Comparison of ENCODE assay signal across 17 cellular contexts in the genomic region with DNA sequence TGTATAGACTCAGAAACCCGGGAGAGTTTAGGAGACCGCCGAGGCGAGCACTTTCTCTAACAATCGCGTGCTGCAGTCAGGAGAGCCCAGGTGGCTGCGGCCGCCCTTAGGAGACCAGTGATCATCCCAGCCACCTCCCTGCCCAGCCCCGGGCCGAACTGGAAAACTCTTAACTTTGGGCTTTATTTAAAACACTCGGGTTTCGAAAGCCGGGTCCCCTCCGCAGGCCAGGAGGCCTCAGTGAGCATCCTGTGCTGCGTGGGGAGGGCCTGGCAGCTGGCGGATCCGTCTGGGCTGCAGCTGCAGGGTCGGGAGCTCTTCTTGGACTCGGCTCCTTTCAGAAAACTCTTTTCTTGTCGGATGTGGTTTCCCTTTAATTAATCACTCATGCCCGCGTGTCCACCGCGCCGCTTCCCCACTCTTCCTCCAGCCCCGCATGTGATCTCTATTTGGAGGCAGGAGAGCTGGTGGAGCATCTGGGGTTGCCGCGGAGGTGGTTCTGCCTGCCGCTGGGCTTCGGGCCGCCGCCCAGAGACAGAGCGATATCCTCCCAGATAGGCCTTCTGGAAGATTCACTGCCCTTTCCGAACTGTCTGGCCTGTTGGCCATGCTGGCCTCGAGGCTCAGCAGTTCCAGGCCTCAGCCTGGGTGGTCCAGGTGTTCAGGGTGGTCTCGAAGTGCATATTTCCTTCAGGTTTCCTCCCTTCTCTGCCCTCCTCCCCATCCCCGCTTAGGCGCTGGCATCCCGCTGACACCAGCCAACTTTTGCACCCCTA. TPM values are rescaled to one million over a fixed set of nuclear protein-coding genes. Genes with fewer than 3 reads are reported as not detected.
DNase-seq lines count a peak whose midpoint lies in the region; ATAC-seq, FAIRE-seq and TF ChIP-seq lines count a peak whose summit lies in the region.
"Had no signal": no experiment of that assay in that cellular context is flagged by ENCODE, and none has a peak within 500 bp of the region (broad histone marks: within the 10 kb centered on the region; RNA-seq: fewer than 3 reads in every experiment).

No MANE protein-coding gene starts in this region.

- peak overlapping the region; percentile 63 for H3K4me3 Mint-ChIP-seq in nephron progenitor cell
- H3K4me3 Mint-ChIP-seq: T-helper 2 cell treated with Interferon-gamma antibody and Interleukin-4, amounts not matched to agents 5 μg/mL and 100 μg/mL, for 36 hours had no signal

- H4K20me1 ChIP-seq in BLaER1 (peaks cover 6% of the 10 kb centered on the region; the same call in 1 of the 2 replicates), H1 (replicated peaks in 1 of 2; ENCODE audit: control insufficient read depth in 1 of 2, insufficient read depth in 2 of 2, low read length in 2 of 2) (peaks cover 7 to 8% of the 10 kb centered on the region in 2 experiments)

- no peak overlapping the region for H3K14ac ChIP-seq in H1 (ENCODE audit: insufficient read length)

- no peaks in the 10 kb centered on the region for H3K36me3 Mint-ChIP-seq in nephron progenitor cell (ENCODE audit: low read depth)
- H3K36me3 Mint-ChIP-seq: brain had no signal

- peak in 1 of 2 experiments; percentile 66 for DNase-seq in H1 (ENCODE audit: low read depth in 1 of 2, low spot score in 2 of 2)
- peak; percentile 47 for DNase-seq in nephron progenitor cell
- DNase-seq in ovary: no peak
- DNase-seq in hypothalamus (lab: John Stamatoyannopoulos, UW): no peak
- DNase-seq in BE2C: no peak
- DNase-seq: Caco-2, KG1, NCI-H2107, PC-9 had no signal

- H3K4me3 ChIP-seq in BLaER1: 0 out of 2 replicates have a peak overlapping the region, but pooled peaks have one; percentile 6
- peak overlapping the region; percentile 55 for H3K4me3 ChIP-seq in HUES48 (ENCODE audit: low read depth, low read length)
- H3K4me3 ChIP-seq in H1 (ENCODE audit: extremely low read depth in 1 of 4, insufficient read depth in 2 of 4, low read depth in 3 of 4, low read length in 4 of 4): peak overlapping the region; percentile 6 to 62 (median 24); a peak in 5 of 8 replicates
- no peak overlapping the region for H3K4me3 ChIP-seq in ovary
- H3K4me3 ChIP-seq in BE2C (ENCODE audit: low read depth, low read length): no peak overlapping the region
- H3K4me3 ChIP-seq: PC-9 had no signal

- H3K27me3 ChIP-seq in BLaER1 (peaks cover 40% of the 10 kb centered on the region), HUES48 (ENCODE audit: control insufficient read depth, insufficient read depth, low read length) (peaks cover 99% of the 10 kb centered on the region), H1 (replicated peaks in 1 of 4; ENCODE audit: control insufficient read depth in 3 of 4, extremely low read depth in 1 of 4, insufficient read depth in 3 of 4, low read length in 3 of 4) (peaks cover 57 to 93% (median 82%) of the 10 kb centered on the region in 4 experiments), ovary (no peaks in the 10 kb centered on the region), BE2C (peaks cover 81% of the 10 kb centered on the region)

- H4K8ac ChIP-seq in H1 (ENCODE audit: extremely low read depth, insufficient read depth, low read length): no peak overlapping the region

- H3K23ac ChIP-seq in H1 (ENCODE audit: insufficient read length): no peak overlapping the region

- H3K36me3 ChIP-seq in BLaER1: no peaks in the 10 kb centered on the region
- H3K36me3 ChIP-seq in HUES48 (ENCODE audit: control insufficient read depth, insufficient read depth, low read length): no peaks in the 10 kb centered on the region
- H3K36me3 ChIP-seq in H1 (ENCODE audit: control insufficient read depth in 2 of 4, insufficient read depth in 4 of 4, low read length in 3 of 4): no peaks in the 10 kb centered on the region; a peak in 1 of 8 replicates
- H3K36me3 ChIP-seq in ovary: no peaks in the 10 kb centered on the region
- H3K36me3 ChIP-seq in BE2C: no peaks in the 10 kb centered on the region

- H3K56ac ChIP-seq in H1 (replicated peaks; ENCODE audit: insufficient read length, low read depth, low read length): no peak overlapping the region

- H3K27ac ChIP-seq in BLaER1 (no peak overlapping the region), HUES48 (ENCODE audit: low read depth, low read length) (no peak overlapping the region), H1 (ENCODE audit: low read depth, low read length) (no peak overlapping the region), ovary (no peak overlapping the region)
- H3K27ac ChIP-seq: PC-9 had no signal

- no peak overlapping the region for H3K9ac ChIP-seq in BLaER1
- H3K9ac ChIP-seq in HUES48 (ENCODE audit: low read depth, low read length): no peak overlapping the region
- H3K9ac ChIP-seq in H1 (replicated peaks in 1 of 4; ENCODE audit: extremely low read depth in 1 of 4, low read depth in 3 of 4, low read length in 3 of 4): no peak overlapping the region

- WGBS in H1 (ENCODE audit: extremely low coverage in 1 of 2, insufficient coverage in 1 of 2, insufficient read length in 1 of 2, insufficient replicate concordance in 2 of 2, low coverage in 1 of 2, low lambda C conversion rate in 2 of 2, missing lambda C conversion rate in 1 of 2), 2 experiments: 3% methylated on average over 36 of the region's 39 CpGs; no CpG with 5 or more reads in 1 of the 2 experiments
- WGBS in ovary, 3 donors: 19 to 40% (median 20%) methylated on average over 39 of the region's 39 CpGs

- H2BK15ac ChIP-seq in H1 (ENCODE audit: low read length): 0 out of 2 replicates have a peak overlapping the region, but pooled peaks have one; percentile 61

- TF ChIP-seq CTCF in H1 (IDR thresholded peaks at IDR 0.05; ENCODE audit: control extremely low read depth in 1 of 3, insufficient read depth in 1 of 3, low read depth in 1 of 3, low read length in 3 of 3) (no peak), nephron progenitor cell (IDR thresholded peaks at IDR 0.05) (no peak), ovary (IDR thresholded peaks at IDR 0.05) (no peak), BE2C (IDR thresholded peaks at IDR 0.05; ENCODE audit: low read depth, low read length) (no peak)

- peak overlapping the region; percentile 86; the same call in 1 of the 2 replicates for H2BK20ac ChIP-seq in H1 (ENCODE audit: low read length)

- H3K27me3 Mint-ChIP-seq in nephron progenitor cell (ENCODE audit: low read depth, poor library complexity): peaks cover 90% of the 10 kb centered on the region

- no peaks in the 10 kb centered on the region for H3K9me3 Mint-ChIP-seq in nephron progenitor cell
- H3K9me3 Mint-ChIP-seq: T-helper 2 cell treated with Interferon-gamma antibody and Interleukin-4, amounts not matched to agents 5 μg/mL and 100 μg/mL, for 36 hours had no signal

- peak; percentile 39 for FAIRE-seq in H1 (lab: Jason Lieb, UNC)
- FAIRE-seq: GM19239 had no signal

- peak overlapping the region; percentile 85; the same call in 1 of the 2 replicates for H2AK5ac ChIP-seq in H1 (ENCODE audit: low read depth, low read length)

- no peak overlapping the region for H2BK120ac ChIP-seq in H1 (replicated peaks; ENCODE audit: low read depth, low read length)

- no peak for ATAC-seq in HG02970 (IDR thresholded peaks at IDR 0.05; ENCODE audit: low FRiP score, unreplicated experiment)

- H3K27ac Mint-ChIP-seq in nephron progenitor cell: no peak overlapping the region
- H3K27ac Mint-ChIP-seq: brain; T-helper 2 cell treated with Interferon-gamma antibody and Interleukin-4, amounts not matched to agents 5 μg/mL and 100 μg/mL, for 36 hours had no signal

- POLR2A ChIA-PET in H1 (lab: Charles Lee; ENCODE audit: partially characterized antibody): interaction anchor here (1.2 to 2.9 kb wide), 3 partner anchors 17 to 70 kb away, joined by 4 to 14 read pairs (median 5); no protein-coding TSS in a partner anchor

- H4K91ac ChIP-seq in H1 (replicated peaks; ENCODE audit: insufficient read length, low read length): no peak overlapping the region

- peaks cover 25% of the 10 kb centered on the region for H3K9me3 ChIP-seq in BLaER1
- no peaks in the 10 kb centered on the region for H3K9me3 ChIP-seq in HUES48 (ENCODE audit: control insufficient read depth, insufficient read depth, low read length)
- H3K9me3 ChIP-seq in H1 (ENCODE audit: insufficient read depth in 2 of 2, low read depth in 1 of 2, low read length in 1 of 2): no peaks in the 10 kb centered on the region; a peak in 1 of 4 replicates
- H3K9me3 ChIP-seq in ovary: no peaks in the 10 kb centered on the region
- no peaks in the 10 kb centered on the region for H3K9me3 ChIP-seq in BE2C
- H3K9me3 ChIP-seq: Caco-2 had no signal

- no peaks in the 10 kb centered on the region for H3K79me1 ChIP-seq in H1 (ENCODE audit: low read depth, low read length)

- H3K4me1 ChIP-seq in BLaER1: peaks cover 11% of the 10 kb centered on the region
- H3K4me1 ChIP-seq in HUES48 (ENCODE audit: control insufficient read depth, insufficient read depth, low read length): peaks cover 42% of the 10 kb centered on the region
- H3K4me1 ChIP-seq in H1 (replicated peaks in 1 of 4; ENCODE audit: control insufficient read depth in 3 of 4, insufficient read depth in 4 of 4, low read length in 3 of 4): peaks cover 4 to 30% (median 20%) of the 10 kb centered on the region in 4 experiments
- peaks cover 2% of the 10 kb centered on the region for H3K4me1 ChIP-seq in ovary (ENCODE audit: insufficient read depth)
- no peaks in the 10 kb centered on the region for H3K4me1 ChIP-seq in BE2C
- H3K4me1 ChIP-seq: Caco-2 had no signal

- peak overlapping the region; percentile 33 for H3K4me2 ChIP-seq in BLaER1
- H3K4me2 ChIP-seq in H1 (ENCODE audit: insufficient read depth in 1 of 2, low read depth in 2 of 2, low read length in 2 of 2): peak overlapping the region; percentile 80 to 91
- H3K4me2 ChIP-seq: PC-9 had no signal

- H3K23me2 ChIP-seq in H1 (ENCODE audit: low read depth, low read length): peaks cover 21% of the 10 kb centered on the region; the same call in 1 of the 2 replicates

- peak overlapping the region; percentile 87 for H2BK12ac ChIP-seq in H1 (ENCODE audit: low read depth, low read length)

- intact Hi-C loops in ovary (cut with DNase I): loop anchor here in 1 of 4 donors (10.0 kb wide), 1 partner anchor 212 kb away; the partner anchor contains the start of gene FOXD1

- no peak overlapping the region for H2AFZ ChIP-seq in H1 (ENCODE audit: low read length)
- H2AFZ ChIP-seq: PC-9 had no signal

- H2BK5ac ChIP-seq in H1 (ENCODE audit: low read depth, low read length): peak overlapping the region; percentile 75; the same call in 1 of the 2 replicates

- no peaks in the 10 kb centered on the region for H3K79me2 ChIP-seq in H1 (ENCODE audit: control insufficient read depth in 1 of 2, insufficient read depth in 2 of 2, low read length in 2 of 2)

- H3K4me1 Mint-ChIP-seq in nephron progenitor cell: peaks cover 38% of the 10 kb centered on the region

- TF ChIP-seq POLR2A in H1 (IDR thresholded peaks at IDR 0.05; ENCODE audit: control extremely low read depth in 1 of 2, low read depth in 2 of 2, low read length in 2 of 2) (no peak), ovary (IDR thresholded peaks at IDR 0.05) (no peak)

- H4K5ac ChIP-seq in H1 (ENCODE audit: insufficient read length, low read depth, low read length): no peak overlapping the region

- H3K4ac ChIP-seq in H1 (replicated peaks; ENCODE audit: insufficient read length, low read depth, low read length): no peak overlapping the region

- TF ChIP-seq RAD21 in H1 (IDR thresholded peaks at IDR 0.05 in 1 of 2, conservative IDR thresholded peaks at IDR 0.05 in 1 of 2; ENCODE audit: low read depth in 2 of 2, low read length in 2 of 2): no peak

- CTCF ChIA-PET in H1 (lab: Charles Lee; ENCODE audit: partially characterized antibody): interaction anchor here (0.9 to 7.1 kb wide), 6 partner anchors 15 to 188 kb away, joined by 4 to 90 read pairs (median 8); no protein-coding TSS in a partner anchor

- TF ChIP-seq EP300 in H1 (IDR thresholded peaks at IDR 0.05; ENCODE audit: borderline replicate concordance in 1 of 2, low read depth in 2 of 2, low read length in 2 of 2): no peak
- TF ChIP-seq EP300 in ovary (IDR thresholded peaks at IDR 0.05): no peak

- H3K18ac ChIP-seq in H1 (ENCODE audit: extremely low read depth, low read length): no peak overlapping the region; the same call in 1 of the 2 replicates

RNA-seq across cellular contexts. Expression of gene TMEM174, which starts 59.5 kb away (rescaled TPM):
- not detected in 2 replicates for total RNA-seq in H1 (2021; fragmentation: NEBNext Ultra II Directional; extraction: Animal tissue kit (Norgen Biotek cat#: 25700))
- polyA plus RNA-seq in H1 (2011; rRNA removed): not detected in 2 replicates
- not detected for polyA plus RNA-seq in H1 (2011; cell fraction: cytosol; rRNA removed)
- polyA plus RNA-seq in H1 (2011; cell fraction: nucleus; rRNA removed): not detected
- polyA plus RNA-seq in H1 (2012, experiment 1 of 2): not detected in 4 replicates
- polyA plus RNA-seq in H1 (2012, experiment 2 of 2): not detected
- polyA plus RNA-seq in H1 (2013, experiment 1 of 2): not detected
- polyA plus RNA-seq in H1 (2013, experiment 2 of 2): not detected
- not detected in 2 replicates for polyA minus RNA-seq in H1 (2011; rRNA and poly(A)+ RNA removed)
- polyA minus RNA-seq in H1 (2011; cell fraction: cytosol; rRNA and poly(A)+ RNA removed): not detected
- polyA minus RNA-seq in H1 (2011; cell fraction: nucleus; rRNA and poly(A)+ RNA removed): not detected
- total RNA-seq in ovary: not detected
- polyA plus RNA-seq in ovary: not detected
- not detected for polyA plus RNA-seq in BE2C (2012; ENCODE audit: insufficient read depth, insufficient read length, low read depth)
- total RNA-seq: Caco-2, myocyte, PC-9, skeletal muscle tissue had no signal

Comparison
In these comparisons a context has a peak if more than half of its experiments do, and no peak if none do; other contexts are left out.
1. H3K4me3 ChIP-seq: peak in BLaER1 (single experiment), HUES48 (single experiment) and H1 (4 of 4); none in ovary (single experiment) and BE2C (single experiment).